Comparison of ENCODE assay signal across 1 cellular context in genomic region chr2:94979406-94980375, GRCh38.
TF ChIP-seq lines count a peak whose summit lies in the region.

No MANE protein-coding gene starts in this region.

TF ChIP-seq in HEK293, 187 proteins besides CTCF, POLR2A, EP300 and RAD21:
- 0 out of 2 replicates have a peak, but pooled peaks have one; percentile 28 for TF ChIP-seq ZNF664 (tag by site-specific recombination; IDR thresholded peaks at IDR 0.05)
- TF ChIP-seq ZNF677 (tag by site-specific recombination; IDR thresholded peaks at IDR 0.05) = no peak
